In genomic region chr9:133973111-133973790, GRCh38 we compare ENCODE assay signal across 12 cellular contexts. TPM values are rescaled to one million over a fixed set of nuclear protein-coding genes. Genes with fewer than 3 reads are reported as not detected.
A peak's percentile ranks its signal among the peaks of the same experiment; 100 is the strongest.
DNase-seq lines count a peak whose midpoint lies in the region; ATAC-seq and TF ChIP-seq lines count a peak whose summit lies in the region.
"Had no signal": no experiment of that assay in that cellular context is flagged by ENCODE, and none has a peak within 500 bp of the region (broad histone marks: within the 10 kb centered on the region; RNA-seq: fewer than 3 reads in every experiment).

No MANE protein-coding gene starts in this region.

- no peak for ATAC-seq in GM19397 (IDR thresholded peaks at IDR 0.05; ENCODE audit: unreplicated experiment)
- ATAC-seq: activated CD4-positive, CD25-positive, alpha-beta regulatory T cell treated with anti-CD3 and anti-CD28 coated beads, Interleukin-2, amount 50 U/mL, for 24 hours had no signal

- H3K27ac ChIP-seq in HEK293 (ENCODE audit: extremely low read depth, low read depth, low read length) (no peak overlapping the region), osteoblast (ENCODE audit: low read depth, low read length) (no peak overlapping the region)
- H3K27ac ChIP-seq: heart left ventricle had no signal

- intact Hi-C loops in activated CD4-positive, alpha-beta T cell treated with anti-CD3 and anti-CD28 coated beads, Interleukin-2, amount 10 ng/mL, durations not matched to agents 24 days and 14 days (cut with micrococcal nuclease): no loop called here

- H3K4me1 Mint-ChIP-seq in glutamatergic neuron (ENCODE audit: low read depth, unreplicated experiment): peaks cover 60% of the 10 kb centered on the region
- H3K4me1 Mint-ChIP-seq in activated CD4-positive, alpha-beta T cell treated with anti-CD3 and anti-CD28 coated beads, Interleukin-2, amount 10 ng/mL, durations not matched to agents 24 days and 14 days: no peaks in the 10 kb centered on the region

- peaks cover 18% of the 10 kb centered on the region for H3K27me3 Mint-ChIP-seq in glutamatergic neuron (ENCODE audit: unreplicated experiment)
- no peaks in the 10 kb centered on the region for H3K27me3 Mint-ChIP-seq in activated CD4-positive, alpha-beta T cell treated with anti-CD3 and anti-CD28 coated beads, Interleukin-2, amount 10 ng/mL, durations not matched to agents 24 days and 14 days

- CTCF ChIA-PET in HEK293 (lab: Yijun Ruan, JAX): interaction anchor here (1.6 kb wide), 1 partner anchor 21 kb away, joined by 4 read pairs; no protein-coding TSS in a partner anchor

- H3K27ac Mint-ChIP-seq in glutamatergic neuron (ENCODE audit: unreplicated experiment): peak overlapping the region; percentile 59
- no peak overlapping the region for H3K27ac Mint-ChIP-seq in activated CD4-positive, alpha-beta T cell treated with anti-CD3 and anti-CD28 coated beads, Interleukin-2, amount 10 ng/mL, durations not matched to agents 24 days and 14 days
- H3K27ac Mint-ChIP-seq: T-helper 1 cell treated with Interleukin-12 subunit alpha and Interleukin-12 subunit beta and Interleukin-4 antibody, amounts not matched to agents 30 μg/mL and 1 μg/mL, for 36 hours had no signal

- peak; percentile 10 for DNase-seq in CD1c-positive myeloid dendritic cell (ENCODE audit: extremely low spot score)
- DNase-seq in glutamatergic neuron: peak; percentile 27
- DNase-seq in osteoblast (ENCODE audit: insufficient read length, low spot score, missing footprints): peak; percentile 69
- DNase-seq in NCI-H1436 (lab: John Stamatoyannopoulos, UW): no peak
- DNase-seq in activated CD4-positive, alpha-beta T cell treated with anti-CD3 and anti-CD28 coated beads, Interleukin-2, amount 10 ng/mL, durations not matched to agents 24 days and 14 days: no peak
- DNase-seq: HCEC 1CT, NCI-H2029 had no signal

- H3K36me3 ChIP-seq in HEK293 (ENCODE audit: control insufficient read depth in 2 of 2, insufficient read depth in 1 of 2, low read length in 2 of 2) (no peaks in the 10 kb centered on the region), osteoblast (ENCODE audit: insufficient read depth, low read length) (no peaks in the 10 kb centered on the region)
- H3K36me3 ChIP-seq: heart left ventricle had no signal

- TF ChIP-seq CTCF in HEK293 (tag by site-specific recombination; IDR thresholded peaks at IDR 0.05) (no peak), glutamatergic neuron (IDR thresholded peaks at IDR 0.05; ENCODE audit: partially characterized antibody, unreplicated experiment) (no peak), osteoblast (IDR thresholded peaks at IDR 0.05; ENCODE audit: extremely low read depth, low read depth, low read length) (no peak)

- no peaks in the 10 kb centered on the region for H3K27me3 ChIP-seq in osteoblast (ENCODE audit: insufficient read depth, low read length)
- H3K27me3 ChIP-seq: heart left ventricle had no signal

- peaks cover 29% of the 10 kb centered on the region for H3K9me3 Mint-ChIP-seq in glutamatergic neuron (ENCODE audit: unreplicated experiment)
- no peaks in the 10 kb centered on the region for H3K9me3 Mint-ChIP-seq in activated CD4-positive, alpha-beta T cell treated with anti-CD3 and anti-CD28 coated beads, Interleukin-2, amount 10 ng/mL, durations not matched to agents 24 days and 14 days
- H3K9me3 Mint-ChIP-seq: T-helper 1 cell treated with Interleukin-12 subunit alpha and Interleukin-12 subunit beta and Interleukin-4 antibody, amounts not matched to agents 30 μg/mL and 1 μg/mL, for 36 hours had no signal

- peaks cover 99% of the 10 kb centered on the region for H3K79me2 ChIP-seq in osteoblast (ENCODE audit: insufficient read depth, low read length)

- peaks cover 87% of the 10 kb centered on the region for H4K20me1 ChIP-seq in osteoblast (ENCODE audit: insufficient read depth, low read length)

- no peaks in the 10 kb centered on the region for H3K36me3 Mint-ChIP-seq in glutamatergic neuron (ENCODE audit: unreplicated experiment)
- no peaks in the 10 kb centered on the region for H3K36me3 Mint-ChIP-seq in activated CD4-positive, alpha-beta T cell treated with anti-CD3 and anti-CD28 coated beads, Interleukin-2, amount 10 ng/mL, durations not matched to agents 24 days and 14 days (ENCODE audit: low read depth)

- no peaks in the 10 kb centered on the region for H3K9me3 ChIP-seq in HEK293 (ENCODE audit: control insufficient read depth, insufficient read depth, low read depth, low read length)
- no peaks in the 10 kb centered on the region for H3K9me3 ChIP-seq in osteoblast (ENCODE audit: low read depth, low read length)
- H3K9me3 ChIP-seq: heart left ventricle had no signal

- H3K4me3 ChIP-seq in HEK293 (ENCODE audit: low read depth, low read length) (no peak overlapping the region), osteoblast (ENCODE audit: insufficient read depth, low read length) (no peak overlapping the region)
- H3K4me3 ChIP-seq: heart left ventricle had no signal

- peaks cover 5% of the 10 kb centered on the region; the same call in 1 of the 2 replicates for H3K4me1 ChIP-seq in HEK293 (ENCODE audit: control insufficient read depth, insufficient read depth, low read length)
- H3K4me1 ChIP-seq in osteoblast (ENCODE audit: insufficient read depth, low read length): no peaks in the 10 kb centered on the region

- H3K4me3 Mint-ChIP-seq in glutamatergic neuron (ENCODE audit: unreplicated experiment): peak overlapping the region; percentile 58
- no peak overlapping the region for H3K4me3 Mint-ChIP-seq in activated CD4-positive, alpha-beta T cell treated with anti-CD3 and anti-CD28 coated beads, Interleukin-2, amount 10 ng/mL, durations not matched to agents 24 days and 14 days
- H3K4me3 Mint-ChIP-seq: T-helper 1 cell treated with Interleukin-12 subunit alpha and Interleukin-12 subunit beta and Interleukin-4 antibody, amounts not matched to agents 30 μg/mL and 1 μg/mL, for 36 hours had no signal

- no peak overlapping the region for H3K4me2 ChIP-seq in osteoblast (ENCODE audit: insufficient read depth, low read length)

- POLR2A ChIA-PET in HEK293 (lab: Yijun Ruan, JAX): no interaction called here

- H2AFZ ChIP-seq in osteoblast (ENCODE audit: low read length): no peak overlapping the region

TF ChIP-seq in HEK293, 187 proteins besides CTCF, POLR2A, EP300 and RAD21:
- no peak for TF ChIP-seq IKZF3 (tag by site-specific recombination; IDR thresholded peaks at IDR 0.05)
- 0 out of 2 replicates have a peak, but pooled peaks have one; percentile 36 for TF ChIP-seq ZFHX2 (tag by site-specific recombination; conservative IDR thresholded peaks at IDR 0.05)
- TF ChIP-seq MEIS1 (CRISPR knock-in tag; IDR thresholded peaks at IDR 0.05; ENCODE audit: borderline replicate concordance): no peak
- no peak for TF ChIP-seq ZNF266 (tag by site-specific recombination; IDR thresholded peaks at IDR 0.05; ENCODE audit: low read depth)
- no peak for TF ChIP-seq ZNF600 (tag by site-specific recombination; IDR thresholded peaks at IDR 0.05)

RNA-seq across cellular contexts. Expression of gene VAV2, which starts 18.9 kb away (rescaled TPM):
- 270 TPM for total RNA-seq in glutamatergic neuron (ENCODE audit: unreplicated experiment)
- total RNA-seq in osteoblast: 8.0 and 8.8 TPM in 2 replicates
- 6.3 and 9.0 TPM in 2 replicates for total RNA-seq in activated CD4-positive, alpha-beta T cell treated with anti-CD3 and anti-CD28 coated beads, Interleukin-2, amount 10 ng/mL, durations not matched to agents 24 days and 14 days

RNA-seq across cellular contexts. Expression of gene BRD3OS, which starts 52.0 kb away (rescaled TPM):
- total RNA-seq in glutamatergic neuron (ENCODE audit: unreplicated experiment) (31.6 TPM), osteoblast (23.0 and 26.1 TPM in 2 replicates)
- total RNA-seq in activated CD4-positive, alpha-beta T cell treated with anti-CD3 and anti-CD28 coated beads, Interleukin-2, amount 10 ng/mL, durations not matched to agents 24 days and 14 days: 12.6 and 14.9 TPM in 2 replicates

Comparison
In these comparisons a context has a peak if more than half of its experiments do, and no peak if none do; other contexts are left out.
1. DNase-seq: peak in CD1c-positive myeloid dendritic cell (single experiment), glutamatergic neuron (single experiment) and osteoblast (single experiment); none in NCI-H1436 (single experiment) and activated CD4-positive, alpha-beta T cell treated with anti-CD3 and anti-CD28 coated beads, Interleukin-2, amount 10 ng/mL, durations not matched to agents 24 days and 14 days (single experiment).
2. RNA of gene VAV2, which starts 18.9 kb away (total RNA-seq): 270 TPM in glutamatergic neuron (single experiment); 6.3 to 9.0 TPM in activated CD4-positive, alpha-beta T cell treated with anti-CD3 and anti-CD28 coated beads, Interleukin-2, amount 10 ng/mL, durations not matched to agents 24 days and 14 days and 8.0 to 8.8 TPM in osteoblast; every median in the first group is over 10 times any median in the second.